In genomic region chr11:95585071-95585751, GRCh38 we compare ENCODE assay signal across 21 cellular contexts.
A peak's percentile ranks its signal among the peaks of the same experiment; 100 is the strongest.
DNase-seq lines count a peak whose midpoint lies in the region; TF ChIP-seq lines count a peak whose summit lies in the region.
"Had no signal": no experiment of that assay in that cellular context is flagged by ENCODE, and none has a peak within 500 bp of the region (broad histone marks: within the 10 kb centered on the region; RNA-seq: fewer than 3 reads in every experiment).

No MANE protein-coding gene starts in this region.

- no peaks in the 10 kb centered on the region for H3K36me3 ChIP-seq in ACC112 (ENCODE audit: insufficient read depth, low read length)
- H3K36me3 ChIP-seq in uterus, result no peaks in the 10 kb centered on the region

- H3K27ac ChIP-seq in ACC112 (ENCODE audit: low read depth, low read length), result peak overlapping the region; percentile 66
- H3K27ac ChIP-seq in uterus, result no peak overlapping the region
- H3K27ac ChIP-seq: A549 had no signal

- H3K4me3 ChIP-seq in ACC112 (ENCODE audit: low read depth, low read length), result no peak overlapping the region
- no peak overlapping the region for H3K4me3 ChIP-seq in uterus
- H3K4me3 ChIP-seq: A549, K562 had no signal

- peak overlapping the region; percentile 8; the same call in 1 of the 2 replicates for H3K27ac Mint-ChIP-seq in HFFc6
- H3K27ac Mint-ChIP-seq: T-helper 17 cell, WTC11 had no signal

- H3K27me3 ChIP-seq in ACC112 (ENCODE audit: insufficient read depth, low read length) (no peaks in the 10 kb centered on the region), uterus (no peaks in the 10 kb centered on the region)

- peaks cover 17% of the 10 kb centered on the region for H3K9me3 Mint-ChIP-seq in HFFc6

- H3K9me3 ChIP-seq in uterus, result no peaks in the 10 kb centered on the region
- H3K9me3 ChIP-seq: A549 had no signal

- TF ChIP-seq POLR2A in uterus (IDR thresholded peaks at IDR 0.05), result no peak

- H3K4me1 ChIP-seq in ACC112 (ENCODE audit: control insufficient read depth, insufficient read depth, low read length, unreplicated experiment), result peaks cover 23% of the 10 kb centered on the region
- no peaks in the 10 kb centered on the region for H3K4me1 ChIP-seq in uterus
- H3K4me1 ChIP-seq: A549 had no signal

- intact Hi-C loops in uterus (cut with DNase I; ENCODE audit: low total_unique reads), result no loop called here

- H3K27me3 Mint-ChIP-seq in HFFc6 (ENCODE audit: insufficient read depth), result no peaks in the 10 kb centered on the region
- H3K27me3 Mint-ChIP-seq: CD4-positive, CD25-positive, alpha-beta regulatory T cell; T-helper 17 cell had no signal

- H3K79me2 ChIP-seq in ACC112 (ENCODE audit: control insufficient read depth, insufficient read depth, low read length, unreplicated experiment), result no peaks in the 10 kb centered on the region

- H2AFZ ChIP-seq in ACC112 (ENCODE audit: low read length, unreplicated experiment), result no peak overlapping the region

- H3K36me3 Mint-ChIP-seq in HFFc6 (ENCODE audit: low read depth), result no peaks in the 10 kb centered on the region; the same call in 1 of the 2 replicates
- H3K36me3 Mint-ChIP-seq: WTC11 had no signal

- H3K4me3 Mint-ChIP-seq in HFFc6, result no peak overlapping the region; the same call in 1 of the 2 replicates
- H3K4me3 Mint-ChIP-seq: CD4-positive, CD25-positive, alpha-beta regulatory T cell; T-helper 17 cell; WTC11 had no signal

- DNase-seq in HFFc6, result peak; percentile 56
- DNase-seq in astrocyte of the hippocampus (ENCODE audit: low read depth, low spot score), result peak; percentile 53
- DNase-seq in foreskin melanocyte, result peak; percentile 60
- no peak for DNase-seq in stimulated activated naive CD4-positive, alpha-beta T cell treated with Interleukin-2 at 50 U/mL for 16 hours (lab: John Stamatoyannopoulos, UW)
- DNase-seq in uterus, result no peak
- DNase-seq in SIG-M5 treated with dmso at 0.1 percent for 504 hours (lab: John Stamatoyannopoulos, UW; ENCODE audit: unreplicated experiment), result no peak
- no peak for DNase-seq in GM03348 (ENCODE audit: low spot score)
- DNase-seq: activated T-cell treated with anti-CD3 and anti-CD28 coated beads, Interleukin-2, amount 50 U/mL, for 48 hours; caudate nucleus; DMS153; effector memory CD4-positive, alpha-beta T cell; NCI-H1092 treated with DMSO at 0.1 percent for 48 hours; NCI-H526 treated with DMSO at 0.1 percent for 48 hours; SIG-M5; stimulated activated CD4-positive, alpha-beta T cell treated with anti-CD3 and anti-CD28 coated beads, Interleukin-12 subunit alpha, Interleukin-12 subunit beta, amount 100 ng/mL, for 4 hours; T-helper 17 cell had no signal

- peaks cover 28% of the 10 kb centered on the region for H3K4me1 Mint-ChIP-seq in HFFc6 (ENCODE audit: low read depth)
- H3K4me1 Mint-ChIP-seq: WTC11 had no signal

- TF ChIP-seq CTCF in HFFc6 (IDR thresholded peaks at IDR 0.05) (no peak), uterus (IDR thresholded peaks at IDR 0.05) (no peak)

Comparison
In these comparisons a context has a peak if more than half of its experiments do, and no peak if none do; other contexts are left out.
1. DNase-seq: peak in HFFc6 (single experiment), astrocyte of the hippocampus (single experiment) and foreskin melanocyte (single experiment); none in stimulated activated naive CD4-positive, alpha-beta T cell treated with Interleukin-2 at 50 U/mL for 16 hours (single experiment), uterus (0 of 2), SIG-M5 treated with dmso at 0.1 percent for 504 hours (single experiment) and GM03348 (single experiment).